ENCODE assay signal across 19 cellular contexts in the genomic region with DNA sequence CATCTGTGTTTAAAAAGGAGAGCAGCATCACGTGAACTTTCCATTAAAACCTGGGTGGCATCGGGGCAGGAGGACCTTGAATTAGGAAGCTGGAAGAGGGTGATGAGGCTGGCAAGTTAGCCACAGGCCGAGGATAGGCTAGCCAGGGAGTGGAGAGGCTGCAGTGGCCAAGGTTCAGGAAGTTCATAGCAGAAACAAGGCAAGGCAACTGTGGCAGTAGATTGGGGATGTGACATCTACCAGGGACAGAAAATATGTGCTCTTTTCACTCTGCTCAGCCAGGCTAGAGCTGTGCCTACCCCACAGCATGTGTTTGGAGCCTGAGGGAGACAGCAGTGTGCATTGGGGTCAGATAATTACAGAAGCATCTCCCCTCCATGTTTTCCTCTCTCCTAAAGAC. TPM values are rescaled to one million over a fixed set of nuclear protein-coding genes. Genes with fewer than 3 reads are reported as not detected.
DNase-seq lines count a peak whose midpoint lies in the region; ATAC-seq, FAIRE-seq and TF ChIP-seq lines count a peak whose summit lies in the region.
"Had no signal": no experiment of that assay in that cellular context is flagged by ENCODE, and none has a peak within 500 bp of the region (broad histone marks: within the 10 kb centered on the region; RNA-seq: fewer than 3 reads in every experiment).

No MANE protein-coding gene starts in this region.

- peaks cover 6% of the 10 kb centered on the region for H3K36me3 Mint-ChIP-seq in Caco-2 (ENCODE audit: insufficient read depth, unreplicated experiment)

- no peaks in the 10 kb centered on the region for H3K27me3 Mint-ChIP-seq in Caco-2 (ENCODE audit: insufficient read depth, unreplicated experiment)
- H3K27me3 Mint-ChIP-seq: T-helper 17 cell had no signal

- BruUV-seq in Caco-2 (replicated peaks; lab: Mats Ljungman, UMichigan) (no TSS peak), GM12878 (replicated peaks; lab: Mats Ljungman, UMichigan) (no TSS peak)

- TF ChIP-seq POLR2A in GM12878 (IDR thresholded peaks at IDR 0.05; ENCODE audit: low read depth, low read length) = no peak

- TF ChIP-seq EP300 in GM12878 (IDR thresholded peaks at IDR 0.05; ENCODE audit: borderline replicate concordance in 1 of 2, control insufficient read depth in 1 of 2, low read depth in 2 of 2, low read length in 2 of 2) = no peak

- CTCF ChIA-PET in Caco-2 (lab: Charles Lee) (no interaction called here), GM12878 (lab: Yijun Ruan, JAX) (interaction anchor here (0.8 to 6.2 kb wide), 5 partner anchors 10 to 36 kb away, joined by 4 to 68 read pairs (median 15); no protein-coding TSS in a partner anchor)

- peak overlapping the region; percentile 9 for H3K4me3 Mint-ChIP-seq in Caco-2 (ENCODE audit: unreplicated experiment)
- H3K4me3 Mint-ChIP-seq: T-helper 17 cell had no signal

- peaks cover 45% of the 10 kb centered on the region for H3K4me1 Mint-ChIP-seq in Caco-2 (ENCODE audit: low read depth, unreplicated experiment)

- TF ChIP-seq RAD21 in GM12878 (IDR thresholded peaks at IDR 0.05; ENCODE audit: insufficient read depth, low read depth, low read length) = no peak

- H3K4me1 ChIP-seq in Caco-2 = peaks cover 40% of the 10 kb centered on the region
- peaks cover 42% of the 10 kb centered on the region for H3K4me1 ChIP-seq in Loucy (ENCODE audit: insufficient read depth, low read length, poor library complexity, severe bottlenecking)
- peaks cover 17% of the 10 kb centered on the region for H3K4me1 ChIP-seq in GM12878 (ENCODE audit: control insufficient read depth, insufficient read depth, low read length)
- peaks cover 14 to 18% of the 10 kb centered on the region in 2 donors for H3K4me1 ChIP-seq in neuronal stem cell (ENCODE audit: control insufficient read depth in 2 of 2, insufficient read depth in 1 of 2, low read depth in 1 of 2, low read length in 2 of 2)

- H3K23ac ChIP-seq in neuronal stem cell (ENCODE audit: low read depth, low read length, poor library complexity) = no peak overlapping the region

- POLR2A ChIA-PET in Caco-2 (lab: Charles Lee) (interaction anchor here (0.6 to 1.1 kb wide), 3 partner anchors 10 to 169 kb away, joined by 3 to 5 read pairs (median 4); partner anchors contain the start of genes MCMBP and SEC23IP), GM12878 (lab: Charles Lee) (interaction anchor here (0.8 to 6.1 kb wide), 10 partner anchors 9 to 62 kb away, joined by 3 to 85 read pairs (median 22); no protein-coding TSS in a partner anchor)

- no peak overlapping the region for H2BK5ac ChIP-seq in neuronal stem cell (ENCODE audit: low read length)

- H3K27me3 ChIP-seq in Caco-2 (replicated peaks; ENCODE audit: control insufficient read depth, insufficient read depth, low read length) (no peaks in the 10 kb centered on the region), Loucy (ENCODE audit: insufficient read depth, low read length, poor library complexity, severe bottlenecking) (no peaks in the 10 kb centered on the region), GM12878 (replicated peaks in 1 of 2; ENCODE audit: control insufficient read depth in 2 of 2, insufficient read depth in 2 of 2, low read length in 1 of 2) (no peaks in the 10 kb centered on the region), neuronal stem cell (ENCODE audit: control insufficient read depth in 3 of 3, insufficient read depth in 3 of 3, low read depth in 1 of 3, low read length in 3 of 3) (no peaks in the 10 kb centered on the region)
- H3K27me3 ChIP-seq: suprapubic skin had no signal

- no peak overlapping the region for H3K27ac ChIP-seq in GM12878 (ENCODE audit: control insufficient read depth, insufficient read depth)
- peak overlapping the region; percentile 17 for H3K27ac ChIP-seq in neuronal stem cell (replicated peaks; ENCODE audit: low read length)
- H3K27ac ChIP-seq: RWPE1, suprapubic skin had no signal

- H3K9me3 ChIP-seq in Caco-2 = peaks cover 8% of the 10 kb centered on the region; the same call in 1 of the 2 replicates
- H3K9me3 ChIP-seq in Loucy (ENCODE audit: insufficient read depth, low read depth, low read length) = no peaks in the 10 kb centered on the region
- H3K9me3 ChIP-seq in GM12878 (replicated peaks; ENCODE audit: control insufficient read depth, insufficient read depth, low read length) = no peaks in the 10 kb centered on the region
- H3K9me3 ChIP-seq in neuronal stem cell (replicated peaks in 1 of 2; ENCODE audit: control insufficient read depth in 2 of 2, insufficient read depth in 1 of 2, low read depth in 1 of 2, low read length in 2 of 2) = peaks cover 2 to 9% of the 10 kb centered on the region in 2 donors
- H3K9me3 ChIP-seq: suprapubic skin had no signal

- no peak overlapping the region for H2BK15ac ChIP-seq in neuronal stem cell (ENCODE audit: low read length)

- no peaks in the 10 kb centered on the region for H3K9me2 ChIP-seq in Loucy (replicated peaks; ENCODE audit: low read depth, low read length)

- H3K18ac ChIP-seq in neuronal stem cell (ENCODE audit: low read length) = peak overlapping the region; percentile 44

- no peak overlapping the region for H2BK12ac ChIP-seq in neuronal stem cell (ENCODE audit: low read length)

- ATAC-seq in GM12878 = no peak
- ATAC-seq in HG02852 (IDR thresholded peaks at IDR 0.05; ENCODE audit: unreplicated experiment) = no peak
- ATAC-seq: T-helper 17 cell had no signal

- no peak overlapping the region for H3K14ac ChIP-seq in neuronal stem cell (ENCODE audit: low read length)

- H2BK120ac ChIP-seq in neuronal stem cell (ENCODE audit: low read depth, low read length) = no peak overlapping the region

- RAD21 ChIA-PET in GM12878 (lab: Charles Lee; ENCODE audit: unreplicated experiment) = interaction anchor here (0.9 to 8.5 kb wide), 6 partner anchors 9 to 36 kb away, joined by 3 to 143 read pairs (median 23); no protein-coding TSS in a partner anchor

- H4K20me1 ChIP-seq in Loucy (ENCODE audit: insufficient read depth, low read length, poor library complexity, severe bottlenecking) (peaks cover 12% of the 10 kb centered on the region), GM12878 (ENCODE audit: control insufficient read depth, insufficient read depth) (no peaks in the 10 kb centered on the region)

- no peak for FAIRE-seq in GM12878 (lab: Jason Lieb, UNC)
- FAIRE-seq: H54 had no signal

- SMC1A ChIA-PET in GM12878 (lab: Charles Lee; ENCODE audit: uncharacterized antibody, unreplicated experiment) = interaction anchor here (1.0 to 6.3 kb wide), 8 partner anchors 9 to 136 kb away, joined by 3 to 165 read pairs (median 18); no protein-coding TSS in a partner anchor

- no peak overlapping the region for H3K9ac ChIP-seq in Loucy (ENCODE audit: low read depth, low read length, poor library complexity, severe bottlenecking)
- H3K9ac ChIP-seq in GM12878 (ENCODE audit: control insufficient read depth, insufficient read depth, low read length) = no peak overlapping the region
- no peak overlapping the region for H3K9ac ChIP-seq in neuronal stem cell (ENCODE audit: low read depth, low read length, poor library complexity)

- no peak overlapping the region for H3K4me3 ChIP-seq in Caco-2 (ENCODE audit: low read depth, low read length)
- H3K4me3 ChIP-seq in Loucy (ENCODE audit: low read length, poor library complexity, severe bottlenecking) = peak overlapping the region; percentile 29
- H3K4me3 ChIP-seq in GM12878 = no peak overlapping the region
- peak overlapping the region in 1 of 2 donors; percentile 8 for H3K4me3 ChIP-seq in neuronal stem cell (ENCODE audit: low read length in 2 of 2)
- H3K4me3 ChIP-seq: suprapubic skin had no signal

- H2AFZ ChIP-seq in Loucy (ENCODE audit: low read length) = no peak overlapping the region
- peak overlapping the region; percentile 9; the same call in 1 of the 2 replicates for H2AFZ ChIP-seq in GM12878 (ENCODE audit: control insufficient read depth, low read depth, low read length)
- H2AFZ ChIP-seq in neuronal stem cell (ENCODE audit: low read length) = peak overlapping the region; percentile 10

- in situ Hi-C loops in GM12878 (cut with MboI) = no loop called here

- H4K91ac ChIP-seq in neuronal stem cell (ENCODE audit: low read depth, low read length, poor library complexity) = no peak overlapping the region

- no peak overlapping the region for H2AK5ac ChIP-seq in neuronal stem cell (ENCODE audit: low read depth, low read length)

- H3K4ac ChIP-seq in neuronal stem cell (ENCODE audit: low read length) = no peak overlapping the region

- 95% methylated on average over 3 of the region's 3 CpGs for WGBS in GM12878 (ENCODE audit: insufficient coverage, insufficient replicate concordance, low lambda C conversion rate, missing lambda C conversion rate)
- WGBS in neuronal stem cell (ENCODE audit: extremely low coverage in 2 of 2, insufficient read length in 2 of 2, insufficient replicate concordance in 1 of 2), 2 donors = no CpG with 5 or more reads among the region's 3 CpGs

- intact Hi-C loops in Caco-2 (cut with micrococcal nuclease; ENCODE audit: unreplicated experiment) (no loop called here), GM12878 (cut with micrococcal nuclease; ENCODE audit: unreplicated experiment) (no loop called here)

- no peaks in the 10 kb centered on the region for H3K9me3 Mint-ChIP-seq in Caco-2 (ENCODE audit: unreplicated experiment)

- no peak for DNase-seq in Caco-2
- DNase-seq in GM12878 (ENCODE audit: low read depth, low spot score) = no peak
- DNase-seq in neuronal stem cell (ENCODE audit: low spot score) = no peak
- no peak for DNase-seq in NCI-H526 treated with DMSO at 0.1 percent for 48 hours (lab: John Stamatoyannopoulos, UW)
- DNase-seq in NCI-H2029 (lab: John Stamatoyannopoulos, UW) = no peak
- DNase-seq in hippocampal formation (lab: John Stamatoyannopoulos, UW) = no peak
- DNase-seq: activated CD4-positive, CD25-positive, alpha-beta regulatory T cell; anterior cingulate cortex; effector memory CD4-positive, alpha-beta T cell; hypothalamus; NCI-H1105 treated with DMSO at 0.1 percent for 48 hours; NCI-H774; stimulated activated CD4-positive, alpha-beta T cell treated with anti-CD3 and anti-CD28 coated beads, Interleukin-4, amount 100 ng/mL, for 1 hour; T-helper 17 cell had no signal

- no peak for TF ChIP-seq CTCF in Caco-2 (IDR thresholded peaks at IDR 0.05; ENCODE audit: insufficient read depth in 1 of 2, low read depth in 1 of 2, low read length in 1 of 2, severe bottlenecking in 1 of 2, unreplicated experiment in 1 of 2)
- no peak for TF ChIP-seq CTCF in Loucy (conservative IDR thresholded peaks at IDR 0.05; ENCODE audit: low read length)
- no peak for TF ChIP-seq CTCF in GM12878 (IDR thresholded peaks at IDR 0.05 in 2 of 3, conservative IDR thresholded peaks at IDR 0.05 in 1 of 3; ENCODE audit: control insufficient read depth in 2 of 3, extremely low read depth in 1 of 3, insufficient read depth in 1 of 3, low read depth in 3 of 3, low read length in 3 of 3)

- H3K79me1 ChIP-seq in neuronal stem cell (ENCODE audit: low read depth, low read length) = no peaks in the 10 kb centered on the region

- H4K8ac ChIP-seq in neuronal stem cell (ENCODE audit: low read depth, low read length) = no peak overlapping the region

- no peaks in the 10 kb centered on the region for H3K36me3 ChIP-seq in Caco-2 (ENCODE audit: control insufficient read depth, insufficient read depth, low read length)
- no peaks in the 10 kb centered on the region for H3K36me3 ChIP-seq in Loucy (ENCODE audit: insufficient read depth, low read length)
- H3K36me3 ChIP-seq in GM12878 (ENCODE audit: control insufficient read depth in 2 of 2, insufficient read depth in 2 of 2, low read length in 1 of 2) = no peaks in the 10 kb centered on the region
- no peaks in the 10 kb centered on the region for H3K36me3 ChIP-seq in neuronal stem cell (replicated peaks in 1 of 2; ENCODE audit: control insufficient read depth in 2 of 2, insufficient read depth in 2 of 2, low read length in 2 of 2)
- H3K36me3 ChIP-seq: suprapubic skin had no signal

- H3K79me2 ChIP-seq in Loucy (ENCODE audit: insufficient read depth, low read length) (peaks cover 24% of the 10 kb centered on the region), GM12878 (ENCODE audit: control insufficient read depth, insufficient read depth, low read length) (peaks cover 1% of the 10 kb centered on the region; the same call in 1 of the 2 replicates)

- H3K27ac Mint-ChIP-seq in Caco-2 (ENCODE audit: unreplicated experiment) = peak overlapping the region; percentile 3
- H3K27ac Mint-ChIP-seq: T-helper 17 cell had no signal

- H3F3A ChIP-seq in Loucy (ENCODE audit: low read depth) = peaks cover 4% of the 10 kb centered on the region; the same call in 1 of the 2 replicates

- H3K4me2 ChIP-seq in Loucy (ENCODE audit: low read depth, low read length, poor library complexity, severe bottlenecking) (peak overlapping the region; percentile 90), GM12878 (ENCODE audit: control insufficient read depth, insufficient read depth) (no peak overlapping the region), neuronal stem cell (ENCODE audit: insufficient read depth, low read length, poor library complexity, severe bottlenecking) (no peak overlapping the region)

RNA-seq across cellular contexts. Expression of gene INPP5F, which starts 2.2 kb away (rescaled TPM):
- total RNA-seq in Caco-2 (2022) (26.4 and 26.9 TPM in 2 replicates), GM12878 (2014; rRNA removed) (28.0 and 34.6 TPM in 2 replicates), GM12878 (2014; rRNA removed; fragmentation: Illumina TruSeq; extraction: Trizol) (35.1 and 39.7 TPM in 2 replicates), GM12878 (2021) (36.3 and 39.9 TPM in 2 replicates)
- 249 and 251 TPM in 2 replicates for total RNA-seq in GM12878 (2013; cell fraction: nucleolus; rRNA removed)
- polyA plus RNA-seq in GM12878 (2011; ENCODE audit: low read depth) = 8.8 TPM
- polyA plus RNA-seq in GM12878 (2011; rRNA removed) (49.3 and 64.4 TPM in 2 replicates), GM12878 (2014; fragmentation: Illumina TruSeq; extraction: Trizol) (39.8 and 50.4 TPM in 2 replicates), GM12878 (2014; fragmentation: Nextera tagmentation; extraction: Ambion mirVana) (10 to 100 TPM in 1 of 2 experiments, 1 to 10 TPM in 1; 6.0 to 13.4 TPM), GM12878 (2014; rRNA removed) (29.6 and 33.5 TPM in 2 replicates), GM12878 (2016; fragmentation: Nextera tagmentation; extraction: Ambion mirVana) (10 to 100 TPM; 32.7 to 41.0 TPM)
- polyA plus RNA-seq in GM12878 (2011; cell fraction: cytosol; rRNA removed) = 18.1 and 23.9 TPM in 2 replicates
- polyA plus RNA-seq in GM12878 (2011; cell fraction: nucleus; rRNA removed) = 50.6 and 53.1 TPM in 2 replicates
- polyA plus RNA-seq in GM12878 (2012) = 10.9 and 11.1 TPM in 2 replicates
- polyA minus RNA-seq in GM12878 (2011; rRNA and poly(A)+ RNA removed) = 33.3 and 49.1 TPM in 2 replicates
- 15.9 and 17.7 TPM in 2 replicates for polyA minus RNA-seq in GM12878 (2011; cell fraction: cytosol; rRNA and poly(A)+ RNA removed)
- polyA minus RNA-seq in GM12878 (2011; cell fraction: nucleus; rRNA and poly(A)+ RNA removed) = 51.6 and 81.8 TPM in 2 replicates
- 92.2 TPM for polyA plus RNA-seq in neuronal stem cell (2013, experiment 1 of 2)
- polyA plus RNA-seq in neuronal stem cell (2013, experiment 2 of 2) = 93.5 TPM
